In the genomic region with DNA sequence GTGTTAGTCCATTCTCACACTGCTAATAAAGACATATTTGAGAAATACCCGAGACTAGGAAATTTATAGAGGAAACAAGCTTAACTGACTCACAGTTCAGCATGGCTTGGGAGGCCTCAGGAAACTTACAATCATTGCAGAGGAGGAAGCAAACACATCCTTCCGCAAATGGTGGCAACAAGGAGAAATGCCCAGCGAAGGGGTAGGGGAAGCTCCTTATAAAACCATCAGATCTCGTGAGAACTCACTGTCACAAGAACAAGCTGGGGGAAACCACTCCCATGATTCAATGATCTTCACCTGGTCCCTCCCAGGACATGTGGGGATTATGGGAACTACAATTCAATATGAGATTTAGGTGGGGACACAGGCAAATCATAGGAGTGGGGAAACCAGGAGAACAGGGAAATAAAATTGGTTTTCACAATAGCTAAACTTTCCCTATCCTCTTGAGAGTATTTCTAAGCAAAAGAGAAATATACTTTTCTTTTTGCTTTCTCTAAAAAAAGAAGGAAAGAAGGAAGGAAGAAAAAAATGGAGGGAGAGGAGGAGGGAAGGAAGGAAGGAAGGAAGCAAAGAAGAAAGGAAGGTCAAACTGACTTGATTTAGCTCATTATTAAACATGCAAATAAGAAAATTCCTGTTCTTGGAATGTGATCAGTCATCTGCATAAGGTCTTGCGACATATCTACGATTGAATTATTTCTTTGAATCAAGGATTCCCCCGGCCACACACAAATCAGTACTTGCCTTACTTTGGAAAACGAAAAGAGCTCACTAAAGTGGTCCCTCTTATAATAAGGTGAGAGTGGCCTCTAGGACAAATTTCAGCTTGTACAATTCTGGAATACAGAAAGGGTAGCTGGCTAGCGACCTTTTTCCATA, we compare ENCODE assay signal across 19 cellular contexts.
DNase-seq lines count a peak whose midpoint lies in the region; ATAC-seq, FAIRE-seq and TF ChIP-seq lines count a peak whose summit lies in the region.
"Had no signal": no experiment of that assay in that cellular context is flagged by ENCODE, and none has a peak within 500 bp of the region (broad histone marks: within the 10 kb centered on the region; RNA-seq: fewer than 3 reads in every experiment).

No MANE protein-coding gene starts in this region.

- no peak overlapping the region for H3K4ac ChIP-seq in H1 (replicated peaks; ENCODE audit: insufficient read length, low read depth, low read length)

- H3K4me3 ChIP-seq in BLaER1 treated with 17β-estradiol and CSF1 and Interleukin-3, amounts not matched to agents 10 nM and 100 nM: no peak overlapping the region
- H3K4me3 ChIP-seq in GM23338 (no peak overlapping the region), H1 (ENCODE audit: extremely low read depth in 1 of 4, insufficient read depth in 2 of 4, low read depth in 3 of 4, low read length in 4 of 4) (no peak overlapping the region)
- H3K4me3 ChIP-seq in naive thymus-derived CD4-positive, alpha-beta T cell (ENCODE audit: low read length): no peak overlapping the region
- H3K4me3 ChIP-seq: skin epidermis, testis had no signal

- peaks cover 18 to 42% (median 26%) of the 10 kb centered on the region in 10 experiments for H3K4me1 ChIP-seq in BLaER1 treated with 17β-estradiol and CSF1 and Interleukin-3, amounts not matched to agents 10 nM and 100 nM
- H3K4me1 ChIP-seq in GM23338 (ENCODE audit: insufficient read depth) (no peaks in the 10 kb centered on the region), H1 (replicated peaks in 1 of 4; ENCODE audit: control insufficient read depth in 3 of 4, insufficient read depth in 4 of 4, low read length in 3 of 4) (0 out of 7 replicates have a peak, but pooled peaks cover 0 to 2% (median 0%) of the 10 kb centered on the region in 4 experiments)
- H3K4me1 ChIP-seq in naive thymus-derived CD4-positive, alpha-beta T cell (ENCODE audit: control insufficient read depth in 2 of 2, insufficient read depth in 2 of 2, low read length in 2 of 2): peaks cover 0 to 18% of the 10 kb centered on the region in 2 donors
- H3K4me1 ChIP-seq: parathyroid adenoma, testis had no signal

- no peaks in the 10 kb centered on the region for H3K9me3 Mint-ChIP-seq in GM23338
- peaks cover 0 to 8% (median 0%) of the 10 kb centered on the region in 11 donors for H3K9me3 Mint-ChIP-seq in naive thymus-derived CD4-positive, alpha-beta T cell
- H3K9me3 Mint-ChIP-seq: activated CD4-positive, alpha-beta memory T cell treated with anti-CD3 and anti-CD28 coated beads for 36 hours had no signal

- FAIRE-seq in H1 (lab: Jason Lieb, UNC): no peak
- FAIRE-seq: GM12892 had no signal

- H3K23me2 ChIP-seq in H1 (ENCODE audit: low read depth, low read length): no peaks in the 10 kb centered on the region

- ATAC-seq in GM23338: no peak
- ATAC-seq in naive thymus-derived CD4-positive, alpha-beta T cell: peak; percentile 59
- no peak for ATAC-seq in HG03442 (IDR thresholded peaks at IDR 0.05; ENCODE audit: unreplicated experiment)

- TF ChIP-seq CTCF in GM23338 (conservative IDR thresholded peaks at IDR 0.05; ENCODE audit: low read depth in 2 of 2) (no peak), H1 (IDR thresholded peaks at IDR 0.05; ENCODE audit: control extremely low read depth in 1 of 3, insufficient read depth in 1 of 3, low read depth in 1 of 3, low read length in 3 of 3) (no peak)

- H2BK12ac ChIP-seq in H1 (ENCODE audit: low read depth, low read length): no peak overlapping the region

- CTCF ChIA-PET in H1 (lab: Charles Lee; ENCODE audit: partially characterized antibody): interaction anchor here (0.7 to 1.9 kb wide), 4 partner anchors 10 to 124 kb away, joined by 3 to 6 read pairs (median 4); no protein-coding TSS in a partner anchor
- CTCF ChIA-PET in naive thymus-derived CD4-positive, alpha-beta T cell (lab: Charles Lee): no interaction called here

- no peak overlapping the region for H3K14ac ChIP-seq in H1 (ENCODE audit: insufficient read length)

- WGBS in H1 (ENCODE audit: extremely low coverage in 1 of 2, insufficient coverage in 1 of 2, insufficient read length in 1 of 2, insufficient replicate concordance in 2 of 2, low coverage in 1 of 2, low lambda C conversion rate in 2 of 2, missing lambda C conversion rate in 1 of 2), 2 experiments: 88% methylated on average over 9 of the region's 9 CpGs; no CpG with 5 or more reads in 1 of the 2 experiments

- POLR2A ChIA-PET in H1 (lab: Charles Lee; ENCODE audit: partially characterized antibody): no interaction called here
- POLR2A ChIA-PET in naive thymus-derived CD4-positive, alpha-beta T cell (lab: Charles Lee): interaction anchor here (1.1 kb wide), 1 partner anchor 9 kb away, joined by 3 read pairs; no protein-coding TSS in a partner anchor

- H4K91ac ChIP-seq in H1 (replicated peaks; ENCODE audit: insufficient read length, low read length): no peak overlapping the region

- H3K79me1 ChIP-seq in H1 (ENCODE audit: low read depth, low read length): no peaks in the 10 kb centered on the region

- H2AFZ ChIP-seq in GM23338 (peak overlapping the region; percentile 85; the same call in 1 of the 2 replicates), H1 (ENCODE audit: low read length) (0 out of 2 replicates have a peak overlapping the region, but pooled peaks have one; percentile 30)
- H2AFZ ChIP-seq: parathyroid adenoma had no signal

- H4K8ac ChIP-seq in H1 (ENCODE audit: extremely low read depth, insufficient read depth, low read length): no peak overlapping the region

- no peaks in the 10 kb centered on the region for H4K20me1 ChIP-seq in BLaER1 treated with 17β-estradiol and CSF1 and Interleukin-3, amounts not matched to agents 10 nM and 100 nM
- H4K20me1 ChIP-seq in GM23338 (replicated peaks; ENCODE audit: insufficient read depth) (no peaks in the 10 kb centered on the region), H1 (replicated peaks in 1 of 2; ENCODE audit: control insufficient read depth in 1 of 2, insufficient read depth in 2 of 2, low read length in 2 of 2) (no peaks in the 10 kb centered on the region)

- no peak for TF ChIP-seq POLR2A in H1 (IDR thresholded peaks at IDR 0.05; ENCODE audit: control extremely low read depth in 1 of 2, low read depth in 2 of 2, low read length in 2 of 2)

- H3K4me2 ChIP-seq in BLaER1 treated with 17β-estradiol and CSF1 and Interleukin-3, amounts not matched to agents 10 nM and 100 nM: peak overlapping the region; percentile 2 to 83 (median 42); a peak in 19 of 22 replicates
- no peak overlapping the region for H3K4me2 ChIP-seq in GM23338
- no peak overlapping the region for H3K4me2 ChIP-seq in H1 (ENCODE audit: insufficient read depth in 1 of 2, low read depth in 2 of 2, low read length in 2 of 2)

- no peak overlapping the region for H3K18ac ChIP-seq in H1 (ENCODE audit: extremely low read depth, low read length)

- DNase-seq in GM23338 (ENCODE audit: low spot score) (peak; percentile 26), H1 (ENCODE audit: low read depth in 1 of 2, low spot score in 2 of 2) (no peak), mesenteric fat pad (ENCODE audit: low spot score) (no peak), head of caudate nucleus (no peak), NCI-H1092 treated with DMSO at 0.1 percent for 48 hours (lab: John Stamatoyannopoulos, UW) (no peak)
- no peak for DNase-seq in naive thymus-derived CD4-positive, alpha-beta T cell
- DNase-seq: activated CD4-positive, alpha-beta memory T cell treated with anti-CD3 and anti-CD28 coated beads for 36 hours; activated T-cell treated with anti-CD3 and anti-CD28 coated beads, Interleukin-2, amount 50 U/mL, for 48 hours; hypothalamus; KG1; NCI-H1105 treated with DMSO at 0.1 percent for 48 hours; NCI-H774; testis had no signal

- no peaks in the 10 kb centered on the region for H3K36me3 Mint-ChIP-seq in GM23338 (ENCODE audit: low read depth)
- H3K36me3 Mint-ChIP-seq in naive thymus-derived CD4-positive, alpha-beta T cell: peaks cover 0 to 30% (median 0%) of the 10 kb centered on the region in 5 donors
- H3K36me3 Mint-ChIP-seq: activated CD4-positive, alpha-beta memory T cell treated with anti-CD3 and anti-CD28 coated beads for 36 hours had no signal

- no peak overlapping the region for H3K27ac Mint-ChIP-seq in GM23338
- peak overlapping the region in 8 of 9 donors; percentile 35 to 89 (median 79) for H3K27ac Mint-ChIP-seq in naive thymus-derived CD4-positive, alpha-beta T cell
- H3K27ac Mint-ChIP-seq: activated CD4-positive, alpha-beta memory T cell treated with anti-CD3 and anti-CD28 coated beads for 36 hours had no signal

- no peak overlapping the region for H2BK20ac ChIP-seq in H1 (ENCODE audit: low read length)

- no peaks in the 10 kb centered on the region for H3K27me3 ChIP-seq in BLaER1 treated with 17β-estradiol and CSF1 and Interleukin-3, amounts not matched to agents 10 nM and 100 nM
- no peaks in the 10 kb centered on the region for H3K27me3 ChIP-seq in GM23338 (ENCODE audit: insufficient read depth)
- H3K27me3 ChIP-seq in H1 (replicated peaks in 1 of 4; ENCODE audit: control insufficient read depth in 3 of 4, extremely low read depth in 1 of 4, insufficient read depth in 3 of 4, low read length in 3 of 4): no peaks in the 10 kb centered on the region
- H3K27me3 ChIP-seq in naive thymus-derived CD4-positive, alpha-beta T cell (ENCODE audit: control insufficient read depth in 2 of 2, insufficient read depth in 2 of 2, low read length in 2 of 2): no peaks in the 10 kb centered on the region
- H3K27me3 ChIP-seq: testis had no signal

- no peaks in the 10 kb centered on the region for H3F3A ChIP-seq in GM23338 (replicated peaks; ENCODE audit: low read depth)

- peaks cover 10% of the 10 kb centered on the region; the same call in 2 of the 3 replicates for H3K4me1 Mint-ChIP-seq in GM23338
- peaks cover 19 to 37% (median 30%) of the 10 kb centered on the region in 7 donors for H3K4me1 Mint-ChIP-seq in naive thymus-derived CD4-positive, alpha-beta T cell

- TF ChIP-seq RAD21 in H1 (IDR thresholded peaks at IDR 0.05 in 1 of 2, conservative IDR thresholded peaks at IDR 0.05 in 1 of 2; ENCODE audit: low read depth in 2 of 2, low read length in 2 of 2): no peak

- H2AK5ac ChIP-seq in H1 (ENCODE audit: low read depth, low read length): no peak overlapping the region

- H3K4me3 Mint-ChIP-seq in GM23338: no peak overlapping the region
- H3K4me3 Mint-ChIP-seq in naive thymus-derived CD4-positive, alpha-beta T cell: peak overlapping the region in 6 of 10 donors; percentile 39 to 76 (median 59)
- H3K4me3 Mint-ChIP-seq: activated CD4-positive, alpha-beta memory T cell treated with anti-CD3 and anti-CD28 coated beads for 36 hours had no signal

- H2BK5ac ChIP-seq in H1 (ENCODE audit: low read depth, low read length): no peak overlapping the region

- peaks cover 4% of the 10 kb centered on the region for H3K27me3 Mint-ChIP-seq in GM23338 (ENCODE audit: insufficient read depth, low read depth, poor library complexity)
- no peaks in the 10 kb centered on the region for H3K27me3 Mint-ChIP-seq in naive thymus-derived CD4-positive, alpha-beta T cell
- H3K27me3 Mint-ChIP-seq: activated naive CD8-positive, alpha-beta T cell had no signal

- H3K23ac ChIP-seq in H1 (ENCODE audit: insufficient read length): no peak overlapping the region

- H3K56ac ChIP-seq in H1 (replicated peaks; ENCODE audit: insufficient read length, low read depth, low read length): no peak overlapping the region

- H3K9ac ChIP-seq in BLaER1 treated with 17β-estradiol and CSF1 and Interleukin-3, amounts not matched to agents 10 nM and 100 nM: no peak overlapping the region
- H3K9ac ChIP-seq in H1 (replicated peaks in 1 of 4; ENCODE audit: extremely low read depth in 1 of 4, low read depth in 3 of 4, low read length in 3 of 4): no peak overlapping the region
- H3K9ac ChIP-seq: parathyroid adenoma had no signal

- no peak overlapping the region for H4K5ac ChIP-seq in H1 (ENCODE audit: insufficient read length, low read depth, low read length)

- peaks cover 11 to 38% (median 19%) of the 10 kb centered on the region in 11 experiments; a peak in 18 of 22 replicates for H3K9me3 ChIP-seq in BLaER1 treated with 17β-estradiol and CSF1 and Interleukin-3, amounts not matched to agents 10 nM and 100 nM (replicated peaks in 1 of 11)
- H3K9me3 ChIP-seq in H1 (ENCODE audit: insufficient read depth in 2 of 2, low read depth in 1 of 2, low read length in 1 of 2): no peaks in the 10 kb centered on the region
- no peaks in the 10 kb centered on the region for H3K9me3 ChIP-seq in naive thymus-derived CD4-positive, alpha-beta T cell (ENCODE audit: control insufficient read depth in 2 of 3, low read length in 3 of 3)
- H3K9me3 ChIP-seq: testis had no signal

- H2BK15ac ChIP-seq in H1 (ENCODE audit: low read length): no peak overlapping the region

- H3K36me3 ChIP-seq in BLaER1 treated with 17β-estradiol and CSF1 and Interleukin-3, amounts not matched to agents 10 nM and 100 nM: no peaks in the 10 kb centered on the region; a peak in 1 of 22 replicates
- H3K36me3 ChIP-seq in GM23338 (ENCODE audit: insufficient read depth) (no peaks in the 10 kb centered on the region), H1 (ENCODE audit: control insufficient read depth in 2 of 4, insufficient read depth in 4 of 4, low read length in 3 of 4) (no peaks in the 10 kb centered on the region)
- H3K36me3 ChIP-seq in naive thymus-derived CD4-positive, alpha-beta T cell (ENCODE audit: control insufficient read depth in 2 of 3, insufficient read depth in 3 of 3, low read length in 3 of 3): no peaks in the 10 kb centered on the region

- H2BK120ac ChIP-seq in H1 (replicated peaks; ENCODE audit: low read depth, low read length): no peak overlapping the region

- no peaks in the 10 kb centered on the region for H3K9me2 ChIP-seq in GM23338 (ENCODE audit: insufficient read depth)

- no peak for TF ChIP-seq EP300 in H1 (IDR thresholded peaks at IDR 0.05; ENCODE audit: borderline replicate concordance in 1 of 2, low read depth in 2 of 2, low read length in 2 of 2)

- H3K27ac ChIP-seq in BLaER1 treated with 17β-estradiol and CSF1 and Interleukin-3, amounts not matched to agents 10 nM and 100 nM: peak overlapping the region in 3 of 11 experiments; percentile 38 to 50 (median 46); a peak in 5 of 22 replicates
- no peak overlapping the region for H3K27ac ChIP-seq in GM23338 (ENCODE audit: low read depth)
- H3K27ac ChIP-seq in H1 (ENCODE audit: low read depth, low read length): no peak overlapping the region
- H3K27ac ChIP-seq in naive thymus-derived CD4-positive, alpha-beta T cell (ENCODE audit: low read depth, low read length): no peak overlapping the region
- H3K27ac ChIP-seq: parathyroid adenoma, testis had no signal

- H3K79me2 ChIP-seq in GM23338 (replicated peaks; ENCODE audit: insufficient read depth): no peaks in the 10 kb centered on the region
- no peaks in the 10 kb centered on the region for H3K79me2 ChIP-seq in H1 (ENCODE audit: control insufficient read depth in 1 of 2, insufficient read depth in 2 of 2, low read length in 2 of 2)
- H3K79me2 ChIP-seq: parathyroid adenoma had no signal

- intact Hi-C loops in naive thymus-derived CD4-positive, alpha-beta T cell (cut with micrococcal nuclease): no loop called here
- intact Hi-C loops in head of caudate nucleus (cut with DNase I): no loop called here

Comparison
In these comparisons a context has a peak if more than half of its experiments do, and no peak if none do; other contexts are left out.
1. H3K4me2 ChIP-seq: peak in BLaER1 treated with 17β-estradiol and CSF1 and Interleukin-3, amounts not matched to agents 10 nM and 100 nM (11 of 11); none in GM23338 (single experiment) and H1 (0 of 2).